ENCODE assay signal across 9 cellular contexts in the genomic region with DNA sequence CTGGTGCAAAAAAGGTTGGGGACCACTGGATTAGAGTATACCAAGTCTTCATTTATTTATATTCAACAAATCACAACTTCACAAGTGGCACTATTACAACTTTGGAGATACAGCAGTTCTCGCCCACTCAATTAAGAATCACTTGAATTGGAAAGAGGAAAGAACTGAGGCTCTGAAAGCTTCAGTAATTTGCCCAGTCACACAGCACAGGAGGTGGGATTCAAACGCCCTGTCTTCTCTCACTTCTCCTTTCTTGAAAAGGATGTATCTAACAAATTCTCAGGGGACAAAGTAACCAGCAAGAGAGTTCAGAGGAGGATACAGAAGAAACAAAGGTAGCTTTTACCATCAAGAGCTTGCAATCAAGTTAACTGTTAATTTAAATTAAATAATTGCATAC. TPM values are rescaled to one million over a fixed set of nuclear protein-coding genes. Genes with fewer than 3 reads are reported as not detected.
DNase-seq lines count a peak whose midpoint lies in the region; ATAC-seq and TF ChIP-seq lines count a peak whose summit lies in the region.
"Had no signal": no experiment of that assay in that cellular context is flagged by ENCODE, and none has a peak within 500 bp of the region (broad histone marks: within the 10 kb centered on the region; RNA-seq: fewer than 3 reads in every experiment).

No MANE protein-coding gene starts in this region.

- no peak overlapping the region for H3T11ph ChIP-seq in H9 (ENCODE audit: low read length)

- no peak overlapping the region for H3K23ac ChIP-seq in H9 (ENCODE audit: insufficient read length, low read depth, low read length)

- H3K9me3 Mint-ChIP-seq in H9 = no peaks in the 10 kb centered on the region
- no peaks in the 10 kb centered on the region for H3K9me3 Mint-ChIP-seq in activated T-helper 17 cell treated with anti-CD3 and anti-CD28 coated beads, Interleukin-2, amount 50 U/mL, for 72 hours

- peak overlapping the region; percentile 48 to 85 (median 51); a peak in 3 of 7 replicates for H3K27ac Mint-ChIP-seq in H9
- H3K27ac Mint-ChIP-seq in activated T-helper 17 cell treated with anti-CD3 and anti-CD28 coated beads, Interleukin-2, amount 50 U/mL, for 72 hours = no peak overlapping the region

- H3K18ac ChIP-seq in H9 (ENCODE audit: insufficient read length, low read depth, low read length) = no peak overlapping the region

- H3K9me3 ChIP-seq in H9 (ENCODE audit: control insufficient read depth, low read depth, low read length) (no peaks in the 10 kb centered on the region), breast epithelium (no peaks in the 10 kb centered on the region)

- no peaks in the 10 kb centered on the region for H3K79me2 ChIP-seq in H9 (ENCODE audit: insufficient read depth, low read length)

- no peaks in the 10 kb centered on the region for H3K36me3 ChIP-seq in breast epithelium

- H3K4ac ChIP-seq in H9 (ENCODE audit: low read depth, low read length) = no peak overlapping the region

- H3K27ac ChIP-seq in H9 (ENCODE audit: insufficient read length, low read depth, low read length) (no peak overlapping the region), breast epithelium (no peak overlapping the region)

- H3K4me1 ChIP-seq in H9 (ENCODE audit: insufficient read depth, low read length) (no peaks in the 10 kb centered on the region; the same call in 1 of the 2 replicates), breast epithelium (no peaks in the 10 kb centered on the region)

- ATAC-seq in GM18907 (IDR thresholded peaks at IDR 0.05; ENCODE audit: unreplicated experiment) (peak; percentile 68), HG03521 (IDR thresholded peaks at IDR 0.05; ENCODE audit: unreplicated experiment) (peak; percentile 60)
- ATAC-seq in activated T-helper 17 cell treated with anti-CD3 and anti-CD28 coated beads, Interleukin-2, amount 50 U/mL, for 72 hours (replicated peaks) = no peak

- H3K27me3 Mint-ChIP-seq in H9 (ENCODE audit: low read depth) = no peaks in the 10 kb centered on the region
- no peaks in the 10 kb centered on the region for H3K27me3 Mint-ChIP-seq in activated T-helper 17 cell treated with anti-CD3 and anti-CD28 coated beads, Interleukin-2, amount 50 U/mL, for 72 hours

- no peak overlapping the region for H4K8ac ChIP-seq in H9 (replicated peaks; ENCODE audit: insufficient read length, low read depth, low read length)

- TF ChIP-seq CTCF in H9 (conservative IDR thresholded peaks at IDR 0.05) (no peak), breast epithelium (IDR thresholded peaks at IDR 0.05) (no peak)

- no peak overlapping the region for H3K4me2 ChIP-seq in H9 (ENCODE audit: insufficient read depth, insufficient read length, low read length)

- H3K56ac ChIP-seq in H9 (ENCODE audit: insufficient read length, low read depth, low read length) = no peak overlapping the region

- intact Hi-C loops in breast epithelium (cut with DNase I; ENCODE audit: low total_unique reads) = loop anchor here (5.0 kb wide), 1 partner anchor 551 kb away; no protein-coding TSS in a partner anchor

- H3K27me3 ChIP-seq in H9 (ENCODE audit: insufficient read depth, low read length) (no peaks in the 10 kb centered on the region), breast epithelium (no peaks in the 10 kb centered on the region)

- no peak overlapping the region for H3K9ac ChIP-seq in H9 (ENCODE audit: extremely low read depth, insufficient read length, low read length)

- no peak overlapping the region for H2BK15ac ChIP-seq in H9 (ENCODE audit: low read depth, low read length)

- H4K20me1 ChIP-seq in H9 (ENCODE audit: control insufficient read depth, insufficient read depth, insufficient read length) = no peaks in the 10 kb centered on the region

- H2BK120ac ChIP-seq in H9 (ENCODE audit: low read depth, low read length, poor library complexity, severe bottlenecking) = no peak overlapping the region

- no peak overlapping the region for H3K14ac ChIP-seq in H9 (ENCODE audit: insufficient read depth, low read length)

- DNase-seq in H9 (no peak), pons (ENCODE audit: low spot score) (peak; percentile 56), breast epithelium (ENCODE audit: low spot score in 2 of 2) (no peak)
- DNase-seq in stimulated activated naive CD4-positive, alpha-beta T cell treated with Interleukin-2 at 50 U/mL for 16 hours (lab: John Stamatoyannopoulos, UW) = no peak
- DNase-seq: kidney glomerular epithelial cell, NCI-H526 had no signal

- H3K79me1 ChIP-seq in H9 (ENCODE audit: insufficient read depth, low read depth, low read length, poor library complexity, severe bottlenecking) = peaks cover 5% of the 10 kb centered on the region

- H2AFZ ChIP-seq in H9 (ENCODE audit: low read length) = no peak overlapping the region

- TF ChIP-seq POLR2A in breast epithelium (IDR thresholded peaks at IDR 0.05) = no peak

- no peak overlapping the region for H4K5ac ChIP-seq in H9 (ENCODE audit: insufficient read length, low read depth, low read length)

- no peak overlapping the region for H3K4me3 ChIP-seq in breast epithelium

- H4K91ac ChIP-seq in H9 (ENCODE audit: insufficient read length, low read depth, low read length) = no peak overlapping the region

- peaks cover 2 to 17% (median 7%) of the 10 kb centered on the region in 3 experiments; a peak in 3 of 7 replicates for H3K36me3 Mint-ChIP-seq in H9 (ENCODE audit: insufficient read depth in 1 of 3, low read depth in 3 of 3)
- H3K36me3 Mint-ChIP-seq in activated T-helper 17 cell treated with anti-CD3 and anti-CD28 coated beads, Interleukin-2, amount 50 U/mL, for 72 hours (ENCODE audit: low read depth) = no peaks in the 10 kb centered on the region

- no peak overlapping the region for H2BK20ac ChIP-seq in H9 (ENCODE audit: low read depth, low read length, poor library complexity, severe bottlenecking)

- H3K4me3 Mint-ChIP-seq in H9 = no peak overlapping the region
- H3K4me3 Mint-ChIP-seq in activated T-helper 17 cell treated with anti-CD3 and anti-CD28 coated beads, Interleukin-2, amount 50 U/mL, for 72 hours = no peak overlapping the region

- no CpG with 5 or more reads among the region's 2 CpGs for WGBS in H9 (ENCODE audit: extremely low coverage, insufficient read length, low lambda C conversion rate)

- no peak overlapping the region for H2AK5ac ChIP-seq in H9 (ENCODE audit: insufficient read length, low read length)

- H2BK12ac ChIP-seq in H9 (ENCODE audit: insufficient read length, low read depth, low read length) = no peak overlapping the region

- H3K23me2 ChIP-seq in H9 (ENCODE audit: insufficient read length, low read depth, low read length, poor library complexity, severe bottlenecking) = no peaks in the 10 kb centered on the region

- H2BK5ac ChIP-seq in H9 (ENCODE audit: insufficient read length, low read length) = no peak overlapping the region

- H3K4me1 Mint-ChIP-seq in H9 = peaks cover 13% of the 10 kb centered on the region in 2 experiments
- H3K4me1 Mint-ChIP-seq in activated T-helper 17 cell treated with anti-CD3 and anti-CD28 coated beads, Interleukin-2, amount 50 U/mL, for 72 hours = no peaks in the 10 kb centered on the region

RNA-seq across cellular contexts. Expression of gene SMIM14, which starts 12.4 kb away (rescaled TPM):
- total RNA-seq in H9 (2021) (19.4 and 21.3 TPM in 2 replicates), breast epithelium (10 to 100 TPM; 38.7 to 71.0 (median 43.6) TPM)
- 1 to 10 TPM; 2.6 to 2.9 TPM for total RNA-seq in activated T-helper 17 cell treated with anti-CD3 and anti-CD28 coated beads, Interleukin-2, amount 50 U/mL, for 72 hours
